26 cellular contexts compared by ENCODE assay signal in genomic region chr17:27233059-27233458, GRCh38.
"Had no signal": no experiment of that assay in that cellular context is flagged by ENCODE, and none has a peak within 500 bp of the region (broad histone marks: within the 10 kb centered on the region; RNA-seq: fewer than 3 reads in every experiment).

No MANE protein-coding gene starts in this region.

- H3K4me3 Mint-ChIP-seq: activated CD4-positive, alpha-beta memory T cell treated with anti-CD3 and anti-CD28 coated beads, Interleukin-2, amount 10 ng/mL, durations not matched to agents 7 days and 5 days; activated CD4-positive, alpha-beta T cell treated with anti-CD3 and anti-CD28 coated beads for 36 hours; activated naive CD4-positive, alpha-beta T cell treated with anti-CD3 and anti-CD28 coated beads, Interleukin-2, amount 10 ng/mL, durations not matched to agents 7 days and 5 days; activated T-cell treated with anti-CD3 and anti-CD28 coated beads, Interleukin-2, amount 50 U/mL, for 24 hours; effector memory CD8-positive, alpha-beta T cell; immature natural killer cell; naive thymus-derived CD8-positive, alpha-beta T cell; neural crest cell; WTC11 had no signal

- H3K27me3 Mint-ChIP-seq: activated CD4-positive, alpha-beta T cell treated with anti-CD3 and anti-CD28 coated beads for 36 hours; activated T-cell treated with anti-CD3 and anti-CD28 coated beads, Interleukin-2, amount 50 U/mL, for 24 hours; effector memory CD8-positive, alpha-beta T cell had no signal

- ATAC-seq: activated CD4-positive, alpha-beta T cell treated with anti-CD3 and anti-CD28 coated beads for 36 hours; effector memory CD8-positive, alpha-beta T cell; gastroesophageal sphincter; naive thymus-derived CD8-positive, alpha-beta T cell; stimulated activated naive CD8-positive, alpha-beta T cell treated with anti-CD3 and anti-CD28 coated beads, Interleukin-15, Interleukin-2, amounts not matched to agents 100 U/mL and 50 U/mL, for 24 hours; WTC11 had no signal

- H3K9me3 Mint-ChIP-seq: activated CD4-positive, alpha-beta memory T cell treated with anti-CD3 and anti-CD28 coated beads, Interleukin-2, amount 10 ng/mL, durations not matched to agents 7 days and 5 days; activated naive CD4-positive, alpha-beta T cell treated with anti-CD3 and anti-CD28 coated beads, Interleukin-2, amount 10 ng/mL, durations not matched to agents 7 days and 5 days; activated T-cell treated with anti-CD3 and anti-CD28 coated beads, Interleukin-2, amount 50 U/mL, for 24 hours; effector memory CD8-positive, alpha-beta T cell; immature natural killer cell; naive thymus-derived CD8-positive, alpha-beta T cell; neural crest cell had no signal

- FAIRE-seq: astrocyte, kidney, urothelium cell line had no signal

- H3K36me3 Mint-ChIP-seq: activated naive CD4-positive, alpha-beta T cell treated with anti-CD3 and anti-CD28 coated beads, Interleukin-2, amount 10 ng/mL, durations not matched to agents 7 days and 5 days; immature natural killer cell; naive thymus-derived CD8-positive, alpha-beta T cell; WTC11 had no signal

- H3K27ac Mint-ChIP-seq: activated CD4-positive, alpha-beta memory T cell treated with anti-CD3 and anti-CD28 coated beads, Interleukin-2, amount 10 ng/mL, durations not matched to agents 7 days and 5 days; activated CD4-positive, alpha-beta T cell treated with anti-CD3 and anti-CD28 coated beads for 36 hours; activated naive CD4-positive, alpha-beta T cell treated with anti-CD3 and anti-CD28 coated beads, Interleukin-2, amount 10 ng/mL, durations not matched to agents 7 days and 5 days; activated T-cell treated with anti-CD3 and anti-CD28 coated beads, Interleukin-2, amount 50 U/mL, for 24 hours; effector memory CD8-positive, alpha-beta T cell; immature natural killer cell; WTC11 had no signal

- H3K4me1 Mint-ChIP-seq: activated CD4-positive, alpha-beta T cell treated with anti-CD3 and anti-CD28 coated beads for 36 hours; activated naive CD4-positive, alpha-beta T cell treated with anti-CD3 and anti-CD28 coated beads, Interleukin-2, amount 10 ng/mL, durations not matched to agents 7 days and 5 days; immature natural killer cell; neural crest cell; WTC11 had no signal

- DNase-seq: activated CD4-positive, alpha-beta memory T cell treated with anti-CD3 and anti-CD28 coated beads, Interleukin-2, amount 10 ng/mL, durations not matched to agents 7 days and 5 days; activated CD4-positive, alpha-beta T cell treated with anti-CD3 and anti-CD28 coated beads for 36 hours; activated CD8-positive, alpha-beta memory T cell treated with anti-CD3 and anti-CD28 coated beads, Interleukin-2, amount 50 U/mL, for 48 hours; activated gamma-delta T cell; activated naive CD4-positive, alpha-beta T cell treated with anti-CD3 and anti-CD28 coated beads, Interleukin-2, amount 10 ng/mL, durations not matched to agents 7 days and 5 days; activated T-cell treated with anti-CD3 and anti-CD28 coated beads, Interleukin-2, amount 50 U/mL, for 24 hours; amniotic stem cell; brain microvascular endothelial cell; cortex of kidney; effector memory CD8-positive, alpha-beta T cell; erythroblast; hypothalamus; immature natural killer cell; kidney; mesenchymal stem cell; naive thymus-derived CD8-positive, alpha-beta T cell; stimulated activated CD4-positive, alpha-beta T cell treated with anti-CD3 and anti-CD28 coated beads, Interleukin-1b, Interleukin-23, amount 100 ng/mL, for 48 hours; stimulated activated naive CD8-positive, alpha-beta T cell treated with anti-CD3 and anti-CD28 coated beads, Interleukin-15, Interleukin-2, amounts not matched to agents 100 U/mL and 50 U/mL, for 24 hours; T-helper 2 cell; testis; transverse colon had no signal
